Comparison of ENCODE assay signal across 1 cellular context in the genomic region with DNA sequence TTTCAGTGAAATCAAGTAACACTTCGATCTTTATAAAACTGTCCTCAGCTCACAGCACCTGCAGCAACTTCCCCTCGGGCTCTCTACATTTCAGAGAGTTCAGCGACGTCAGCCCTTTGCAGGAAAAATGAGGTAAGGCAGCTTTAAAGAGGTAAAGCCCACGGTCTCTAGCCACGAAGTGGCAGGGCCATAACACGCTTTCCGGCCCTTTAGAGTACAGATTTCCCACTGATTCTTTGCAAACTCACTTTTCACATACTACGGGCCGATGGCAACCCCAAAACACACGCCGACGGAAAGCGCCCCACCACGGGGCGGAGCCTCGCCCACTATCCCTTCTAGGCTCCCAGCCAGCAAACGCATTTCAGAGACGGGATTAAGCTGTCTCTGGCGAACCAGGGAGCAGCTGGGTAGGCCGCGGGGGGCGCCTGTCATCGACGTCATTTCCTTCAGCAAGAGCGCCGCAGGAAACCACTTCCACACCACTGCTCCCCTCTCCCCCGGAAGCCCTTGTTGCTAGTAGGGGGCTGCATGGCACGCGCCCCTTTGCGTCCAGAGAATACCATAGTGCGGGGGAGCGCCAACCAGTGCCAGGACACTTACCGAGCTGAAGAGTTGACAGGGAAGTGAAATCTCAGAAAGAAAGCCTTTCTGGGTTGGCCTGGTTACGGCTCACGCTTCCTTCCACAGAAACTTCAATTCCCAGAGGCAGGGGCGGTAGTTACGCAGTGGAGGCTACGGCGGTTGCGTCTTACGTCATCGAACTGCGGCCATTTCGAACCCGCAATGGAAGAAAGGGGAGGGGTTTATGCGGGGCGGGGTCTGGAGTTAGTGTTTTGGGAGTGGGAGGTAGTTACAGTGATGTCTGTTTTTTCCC.
A peak's percentile ranks its signal among the peaks of the same experiment; 100 is the strongest.
TF ChIP-seq lines count a peak whose summit lies in the region.

A gene with protein sequence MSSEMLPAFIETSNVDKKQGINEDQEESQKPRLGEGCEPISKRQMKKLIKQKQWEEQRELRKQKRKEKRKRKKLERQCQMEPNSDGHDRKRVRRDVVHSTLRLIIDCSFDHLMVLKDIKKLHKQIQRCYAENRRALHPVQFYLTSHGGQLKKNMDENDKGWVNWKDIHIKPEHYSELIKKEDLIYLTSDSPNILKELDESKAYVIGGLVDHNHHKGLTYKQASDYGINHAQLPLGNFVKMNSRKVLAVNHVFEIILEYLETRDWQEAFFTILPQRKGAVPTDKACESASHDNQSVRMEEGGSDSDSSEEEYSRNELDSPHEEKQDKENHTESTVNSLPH (minus strand): TSS at position 730 of the 877 bp plus-strand sequence. CDS start 4,701 bp downstream, outside the sequence.

TF ChIP-seq in K562, 482 proteins besides CTCF, POLR2A, EP300 and RAD21 (continued from another document and continues in another):
- TF ChIP-seq ATF6 (CRISPR knock-in tag; IDR thresholded peaks at IDR 0.05) (0 out of 2 replicates have a peak, but pooled peaks have one; percentile 43), ARID2 (IDR thresholded peaks at IDR 0.05) (no peak), MXI1 (IDR thresholded peaks at IDR 0.05; ENCODE audit: low read depth, low read length) (peak; percentile 16; the same call in 1 of the 2 replicates), MBD1 (CRISPR knock-in tag; IDR thresholded peaks at IDR 0.05) (no peak), RNF2 (IDR thresholded peaks at IDR 0.05) (no peak), ZFX (CRISPR knock-in tag; IDR thresholded peaks at IDR 0.05) (peak; percentile 96), ZNF121 (CRISPR knock-in tag; conservative IDR thresholded peaks at IDR 0.05) (no peak), SMARCA4 (IDR thresholded peaks at IDR 0.05) (no peak), DIDO1 (tag; IDR thresholded peaks at IDR 0.05; ENCODE audit: low read depth) (peak; percentile 83), ZNF740 (CRISPR knock-in tag; IDR thresholded peaks at IDR 0.05) (no peak), ZNF740 (tag; IDR thresholded peaks at IDR 0.05) (no peak), ILF3 (IDR thresholded peaks at IDR 0.05; ENCODE audit: borderline replicate concordance) (no peak), XRCC5 (IDR thresholded peaks at IDR 0.05; ENCODE audit: low read depth, low read length) (peak; percentile 22; the same call in 1 of the 2 replicates), GMEB1 (CRISPR knock-in tag; IDR thresholded peaks at IDR 0.05) (peak; percentile 99), HCFC1 (IDR thresholded peaks at IDR 0.05; ENCODE audit: low read depth, low read length) (peak; percentile 91), NEUROD1 (IDR thresholded peaks at IDR 0.05; ENCODE audit: borderline replicate concordance, low read depth, low read length, partially characterized antibody) (peak; percentile 13), IFI16 (CRISPR knock-in tag; IDR thresholded peaks at IDR 0.05) (no peak), CEBPG (CRISPR knock-in tag; IDR thresholded peaks at IDR 0.05) (peak; percentile 60), CEBPG (tag; conservative IDR thresholded peaks at IDR 0.05 in 1 of 2, IDR thresholded peaks at IDR 0.05 in 1 of 2) (peak; percentile 75 to 90; a peak in 3 of 4 replicates), C11orf30 (IDR thresholded peaks at IDR 0.05; ENCODE audit: low read depth) (peak; percentile 91), ETV5 (CRISPR knock-in tag; IDR thresholded peaks at IDR 0.05; ENCODE audit: low read depth) (peak; percentile 38; the same call in 1 of the 2 replicates), YBX1 (IDR thresholded peaks at IDR 0.05) (no peak), RBM17 (IDR thresholded peaks at IDR 0.05; ENCODE audit: borderline replicate concordance, low read depth, low read length) (no peak), GABPB2 (CRISPR knock-in tag; conservative IDR thresholded peaks at IDR 0.05) (no peak), JUND (IDR thresholded peaks at IDR 0.05; ENCODE audit: borderline replicate concordance, low read depth, low read length) (peak; percentile 65), JUND (tag; IDR thresholded peaks at IDR 0.05; ENCODE audit: borderline replicate concordance, low read depth, low read length) (peak; percentile 54; the same call in 1 of the 3 replicates), KDM4B (IDR thresholded peaks at IDR 0.05; ENCODE audit: borderline replicate concordance in 2 of 2, low read depth in 1 of 2) (peak in 1 of 2 experiments; percentile 64; a peak in 1 of 4 replicates), SRF (CRISPR knock-in tag; IDR thresholded peaks at IDR 0.05) (peak in 1 of 2 experiments; percentile 42; a peak in 1 of 4 replicates), EZH2 (IDR thresholded peaks at IDR 0.05; ENCODE audit: borderline replicate concordance, low read depth, low read length) (no peak), ZNF318 (IDR thresholded peaks at IDR 0.05; ENCODE audit: borderline replicate concordance in 1 of 2, low read depth in 1 of 2) (0 out of 4 replicates have a peak, but pooled peaks of 1 of the 2 experiments have one; percentile 16), CREB1 (IDR thresholded peaks at IDR 0.05) (peak; percentile 97), CREB1 (CRISPR knock-in tag; IDR thresholded peaks at IDR 0.05) (peak; percentile 95), FOXP4 (CRISPR knock-in tag; IDR thresholded peaks at IDR 0.05; ENCODE audit: borderline replicate concordance) (no peak)
- TF ChIP-seq, protein P1, sequence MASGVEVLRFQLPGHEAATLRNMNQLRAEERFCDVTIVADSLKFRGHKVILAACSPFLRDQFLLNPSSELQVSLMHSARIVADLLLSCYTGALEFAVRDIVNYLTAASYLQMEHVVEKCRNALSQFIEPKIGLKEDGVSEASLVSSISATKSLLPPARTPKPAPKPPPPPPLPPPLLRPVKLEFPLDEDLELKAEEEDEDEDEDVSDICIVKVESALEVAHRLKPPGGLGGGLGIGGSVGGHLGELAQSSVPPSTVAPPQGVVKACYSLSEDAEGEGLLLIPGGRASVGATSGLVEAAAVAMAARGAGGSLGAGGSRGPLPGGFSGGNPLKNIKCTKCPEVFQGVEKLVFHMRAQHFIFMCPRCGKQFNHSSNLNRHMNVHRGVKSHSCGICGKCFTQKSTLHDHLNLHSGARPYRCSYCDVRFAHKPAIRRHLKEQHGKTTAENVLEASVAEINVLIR (CRISPR knock-in tag; IDR thresholded peaks at IDR 0.05), result peak; percentile 88
